Comparison of ENCODE assay signal across 1 cellular context in the genomic region with DNA sequence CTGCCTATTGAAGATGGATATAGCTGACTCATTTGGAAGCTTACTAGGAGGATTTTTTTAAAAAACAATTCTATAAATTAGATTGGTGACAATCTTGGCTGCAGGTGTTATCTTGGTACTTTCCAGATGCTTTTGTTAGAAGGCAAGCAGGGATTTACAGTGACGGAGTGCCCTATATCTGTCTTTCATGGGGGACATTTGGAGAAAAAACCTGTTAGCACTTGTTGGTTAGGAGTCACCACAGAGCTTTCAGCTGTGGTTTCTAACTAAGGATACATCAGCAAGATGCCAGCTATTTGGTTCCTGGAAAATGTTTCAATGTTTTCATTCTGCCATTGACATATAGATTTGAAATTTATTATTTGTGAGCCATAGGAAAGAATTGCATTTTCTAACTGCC.
TF ChIP-seq lines count a peak whose summit lies in the region.

No MANE protein-coding gene starts in this region.

TF ChIP-seq in SK-N-SH treated with all-trans-retinoic acid at 6 μM for 48 hours, 23 proteins besides CTCF, POLR2A, EP300 and RAD21 (continued from another document):
- TF ChIP-seq, protein P1, sequence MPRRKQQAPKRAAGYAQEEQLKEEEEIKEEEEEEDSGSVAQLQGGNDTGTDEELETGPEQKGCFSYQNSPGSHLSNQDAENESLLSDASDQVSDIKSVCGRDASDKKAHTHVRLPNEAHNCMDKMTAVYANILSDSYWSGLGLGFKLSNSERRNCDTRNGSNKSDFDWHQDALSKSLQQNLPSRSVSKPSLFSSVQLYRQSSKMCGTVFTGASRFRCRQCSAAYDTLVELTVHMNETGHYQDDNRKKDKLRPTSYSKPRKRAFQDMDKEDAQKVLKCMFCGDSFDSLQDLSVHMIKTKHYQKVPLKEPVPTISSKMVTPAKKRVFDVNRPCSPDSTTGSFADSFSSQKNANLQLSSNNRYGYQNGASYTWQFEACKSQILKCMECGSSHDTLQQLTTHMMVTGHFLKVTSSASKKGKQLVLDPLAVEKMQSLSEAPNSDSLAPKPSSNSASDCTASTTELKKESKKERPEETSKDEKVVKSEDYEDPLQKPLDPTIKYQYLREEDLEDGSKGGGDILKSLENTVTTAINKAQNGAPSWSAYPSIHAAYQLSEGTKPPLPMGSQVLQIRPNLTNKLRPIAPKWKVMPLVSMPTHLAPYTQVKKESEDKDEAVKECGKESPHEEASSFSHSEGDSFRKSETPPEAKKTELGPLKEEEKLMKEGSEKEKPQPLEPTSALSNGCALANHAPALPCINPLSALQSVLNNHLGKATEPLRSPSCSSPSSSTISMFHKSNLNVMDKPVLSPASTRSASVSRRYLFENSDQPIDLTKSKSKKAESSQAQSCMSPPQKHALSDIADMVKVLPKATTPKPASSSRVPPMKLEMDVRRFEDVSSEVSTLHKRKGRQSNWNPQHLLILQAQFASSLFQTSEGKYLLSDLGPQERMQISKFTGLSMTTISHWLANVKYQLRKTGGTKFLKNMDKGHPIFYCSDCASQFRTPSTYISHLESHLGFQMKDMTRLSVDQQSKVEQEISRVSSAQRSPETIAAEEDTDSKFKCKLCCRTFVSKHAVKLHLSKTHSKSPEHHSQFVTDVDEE (CRISPR knock-in tag; IDR thresholded peaks at IDR 0.05) = no peak
TF ChIP-seq in SK-N-SH treated with all-trans-retinoic acid at 6 μM for 48 hours: peak in this region for 1.
